In the genomic region with DNA sequence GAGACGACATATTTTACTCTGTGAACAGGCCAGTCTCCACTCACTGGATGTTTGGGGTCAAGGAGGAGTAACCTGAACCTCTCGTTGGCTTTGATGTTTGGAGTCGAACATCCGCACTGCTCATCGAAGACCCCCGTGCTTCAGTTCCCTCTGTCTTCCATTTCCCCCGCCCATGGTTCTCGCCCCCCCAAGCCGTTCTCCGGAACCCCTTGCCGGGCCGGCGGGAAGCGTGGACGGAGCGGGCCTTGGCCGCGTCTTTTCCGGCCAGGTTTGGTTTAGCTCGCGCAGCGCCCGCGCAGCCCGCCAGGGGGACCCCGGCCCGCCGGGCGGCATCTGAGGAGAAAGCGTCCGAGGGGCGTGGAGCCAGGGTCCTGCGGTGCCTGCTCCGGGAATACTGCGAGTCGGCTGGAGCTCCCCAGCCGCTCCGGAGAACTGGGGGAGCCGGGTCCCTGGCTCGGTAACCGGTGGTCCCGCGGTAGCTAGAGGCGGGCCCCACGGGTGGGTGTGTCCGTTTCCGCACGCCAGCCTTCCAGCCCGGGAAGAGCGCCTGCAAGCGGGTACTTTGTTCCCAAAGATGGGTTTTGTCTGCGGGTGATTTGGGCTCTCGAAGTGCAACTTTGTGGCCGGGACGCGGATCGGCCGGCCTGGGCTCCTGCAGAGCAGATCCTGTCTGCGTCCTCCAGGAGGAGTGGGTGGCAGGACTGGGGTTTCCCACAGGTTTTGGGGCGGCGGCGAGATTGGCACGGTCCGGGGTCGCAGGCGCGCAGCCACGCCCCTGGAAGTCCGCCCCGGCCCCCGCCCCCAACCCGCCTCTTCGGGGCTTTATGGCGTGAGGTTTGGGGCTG, we compare ENCODE assay signal across 8 cellular contexts. TPM values are rescaled to one million over a fixed set of nuclear protein-coding genes. Genes with fewer than 3 reads are reported as not detected.
DNase-seq lines count a peak whose midpoint lies in the region; ATAC-seq and TF ChIP-seq lines count a peak whose summit lies in the region.

No MANE protein-coding gene starts in this region.

- no peak for TF ChIP-seq POLR2A in suprapubic skin (IDR thresholded peaks at IDR 0.05)

- peak; percentile 67 for ATAC-seq in GM21529 (IDR thresholded peaks at IDR 0.05; ENCODE audit: unreplicated experiment)

- H3K4me1 Mint-ChIP-seq in CD4-positive, alpha-beta memory T cell, result peaks cover 20 to 37% (median 31%) of the 10 kb centered on the region in 4 donors

- peak; percentile 34 to 52 (median 36) for DNase-seq in CD4-positive, alpha-beta memory T cell
- DNase-seq in MG63 (peak; percentile 67), suprapubic skin (ENCODE audit: low spot score in 2 of 2) (peak; percentile 80 to 81), globus pallidus (ENCODE audit: low spot score) (no peak)
- peak; percentile 44 for DNase-seq in activated CD8-positive, alpha-beta memory T cell treated with anti-CD3 and anti-CD28 coated beads, Interleukin-2, amount 50 U/mL, for 4 hours

- peaks cover 34% of the 10 kb centered on the region for H3K4me1 ChIP-seq in CD4-positive, alpha-beta memory T cell (ENCODE audit: insufficient read depth, low read length)
- H3K4me1 ChIP-seq in esophagus (ENCODE audit: control insufficient read depth in 2 of 2, insufficient read depth in 2 of 2, low read length in 1 of 2) (peaks cover 4 to 10% of the 10 kb centered on the region in 2 donors), mucosa of stomach (ENCODE audit: control insufficient read depth, insufficient read depth, low read length) (peaks cover 4% of the 10 kb centered on the region), suprapubic skin (peaks cover 27% of the 10 kb centered on the region)

- no peaks in the 10 kb centered on the region for H3K27me3 Mint-ChIP-seq in CD4-positive, alpha-beta memory T cell

- H3K9me3 Mint-ChIP-seq in CD4-positive, alpha-beta memory T cell, result peaks cover 0 to 7% (median 3%) of the 10 kb centered on the region in 8 donors

- H3K27ac ChIP-seq in CD4-positive, alpha-beta memory T cell (ENCODE audit: low read depth, low read length), result peak overlapping the region; percentile 55
- H3K27ac ChIP-seq in esophagus (ENCODE audit: low read depth in 2 of 2, low read length in 1 of 2), result no peak overlapping the region
- peak overlapping the region; percentile 71 for H3K27ac ChIP-seq in suprapubic skin

- H3K36me3 ChIP-seq in CD4-positive, alpha-beta memory T cell (ENCODE audit: insufficient read depth, low read length), result no peaks in the 10 kb centered on the region
- no peaks in the 10 kb centered on the region for H3K36me3 ChIP-seq in MG63
- H3K36me3 ChIP-seq in esophagus (ENCODE audit: control insufficient read depth in 2 of 2, insufficient read depth in 2 of 2, low read length in 1 of 2), result no peaks in the 10 kb centered on the region
- no peaks in the 10 kb centered on the region for H3K36me3 ChIP-seq in mucosa of stomach (ENCODE audit: control insufficient read depth, insufficient read depth, low read length)
- no peaks in the 10 kb centered on the region for H3K36me3 ChIP-seq in suprapubic skin

- WGBS in esophagus, 2 donors, result 1% methylated on average over 72 to 74 of the region's 74 CpGs
- 5% methylated on average over 13 of the region's 74 CpGs for WGBS in suprapubic skin

- peaks cover 0 to 4% of the 10 kb centered on the region in 2 donors for H3K36me3 Mint-ChIP-seq in CD4-positive, alpha-beta memory T cell

- POLR2A ChIA-PET in CD4-positive, alpha-beta memory T cell (lab: Charles Lee; ENCODE audit: partially characterized antibody), result interaction anchor here (1.1 to 1.7 kb wide), 4 partner anchors 12 to 333 kb away, joined by 3 to 7 read pairs (median 4); no protein-coding TSS in a partner anchor

- H3K9me3 ChIP-seq in CD4-positive, alpha-beta memory T cell (ENCODE audit: control insufficient read depth in 1 of 2, low read length in 2 of 2), result no peaks in the 10 kb centered on the region
- H3K9me3 ChIP-seq in MG63 (no peaks in the 10 kb centered on the region), esophagus (ENCODE audit: control insufficient read depth in 2 of 2, insufficient read depth in 1 of 2, low read depth in 1 of 2, low read length in 1 of 2) (no peaks in the 10 kb centered on the region), mucosa of stomach (ENCODE audit: control insufficient read depth, low read length) (no peaks in the 10 kb centered on the region), suprapubic skin (no peaks in the 10 kb centered on the region)

- intact Hi-C loops in CD4-positive, alpha-beta memory T cell (cut with micrococcal nuclease), result loop anchor here (1.0 to 5.0 kb wide), 5 partner anchors 16 to 478 kb away; no protein-coding TSS in a partner anchor

- CTCF ChIA-PET in CD4-positive, alpha-beta memory T cell (lab: Charles Lee; ENCODE audit: partially characterized antibody), result interaction anchor here (0.7 to 6.7 kb wide), 24 partner anchors 9 to 482 kb away, joined by 3 to 84 read pairs (median 4); no protein-coding TSS in a partner anchor

- no peaks in the 10 kb centered on the region for H3K27me3 ChIP-seq in CD4-positive, alpha-beta memory T cell (ENCODE audit: insufficient read depth, low read length)
- peaks cover 26% of the 10 kb centered on the region for H3K27me3 ChIP-seq in MG63
- H3K27me3 ChIP-seq in esophagus (ENCODE audit: control insufficient read depth in 1 of 2, insufficient read depth in 2 of 2, low read length in 2 of 2), result no peaks in the 10 kb centered on the region
- peaks cover 28% of the 10 kb centered on the region for H3K27me3 ChIP-seq in mucosa of stomach (ENCODE audit: control insufficient read depth, insufficient read depth, low read length)
- peaks cover 21% of the 10 kb centered on the region for H3K27me3 ChIP-seq in suprapubic skin

- peak; percentile 11 to 77 for TF ChIP-seq CTCF in suprapubic skin (IDR thresholded peaks at IDR 0.05)

- H3K4me3 ChIP-seq in CD4-positive, alpha-beta memory T cell (ENCODE audit: low read length in 2 of 2), result peak overlapping the region in 1 of 2 donors; percentile 66
- H3K4me3 ChIP-seq in MG63, result peak overlapping the region; percentile 50
- peak overlapping the region; percentile 51 to 61 for H3K4me3 ChIP-seq in esophagus (ENCODE audit: low read depth in 1 of 2, low read length in 2 of 2)
- no peak overlapping the region for H3K4me3 ChIP-seq in mucosa of stomach (ENCODE audit: low read length)
- H3K4me3 ChIP-seq in suprapubic skin, result peak overlapping the region; percentile 80

- peak overlapping the region; percentile 44 for H3K9ac ChIP-seq in mucosa of stomach (ENCODE audit: low read length)

- H3K27ac Mint-ChIP-seq in CD4-positive, alpha-beta memory T cell, result peak overlapping the region in 4 of 7 donors; percentile 6 to 92 (median 48)

- peak overlapping the region; percentile 76 to 94 (median 84) for H3K4me3 Mint-ChIP-seq in CD4-positive, alpha-beta memory T cell

- no peak for TF ChIP-seq EP300 in suprapubic skin (IDR thresholded peaks at IDR 0.05)

RNA-seq across cellular contexts. Expression of a gene that starts 0.4 kb away (rescaled TPM):
- 1 to 10 TPM; 1.1 to 1.2 TPM for total RNA-seq in CD4-positive, alpha-beta memory T cell
- polyA plus RNA-seq in CD4-positive, alpha-beta memory T cell, result 1 to 10 TPM; 2.6 to 4.8 TPM
- 0.13 TPM in 1 of 2 replicates, not detected in the other for total RNA-seq in MG63 (2014; rRNA removed; shearing (Covaris generic); ENCODE audit: low replicate concordance)
- under 1 TPM; 0.10 to 0.27 TPM for polyA plus RNA-seq in esophagus
- 1 to 10 TPM in 2 of 4 donors, under 1 TPM in 2; 0.76 to 1.2 (median 0.93) TPM for total RNA-seq in suprapubic skin

Comparison
In these comparisons a context has a peak if more than half of its experiments do, and no peak if none do; other contexts are left out.
1. H3K27ac ChIP-seq: peak in CD4-positive, alpha-beta memory T cell (single experiment) and suprapubic skin (single experiment); none in esophagus (0 of 2).